In genomic region chr15:67194171-67195114, GRCh38 we compare ENCODE assay signal across 17 cellular contexts.
DNase-seq lines count a peak whose midpoint lies in the region; ATAC-seq lines count a peak whose summit lies in the region.
"Had no signal": no experiment of that assay in that cellular context is flagged by ENCODE, and none has a peak within 500 bp of the region (broad histone marks: within the 10 kb centered on the region; RNA-seq: fewer than 3 reads in every experiment).

No MANE protein-coding gene starts in this region.

- H3K9me3 Mint-ChIP-seq in activated CD8-positive, alpha-beta memory T cell treated with anti-CD3 and anti-CD28 coated beads, Interleukin-2, amount 10 ng/mL, durations not matched to agents 7 days and 5 days (ENCODE audit: low read depth) = no peaks in the 10 kb centered on the region
- peaks cover 4 to 8% of the 10 kb centered on the region in 2 donors for H3K9me3 Mint-ChIP-seq in activated naive CD4-positive, alpha-beta T cell treated with anti-CD3 and anti-CD28 coated beads, Interleukin-2, amount 50 U/mL, for 72 hours
- no peaks in the 10 kb centered on the region for H3K9me3 Mint-ChIP-seq in memory B cell
- H3K9me3 Mint-ChIP-seq: stimulated activated naive CD8-positive, alpha-beta T cell treated with anti-CD3 and anti-CD28 coated beads, Interleukin-15, Interleukin-2, amounts not matched to agents 100 ng/mL and 50 ng/mL, for 24 hours; T-cell had no signal

- H3K27me3 Mint-ChIP-seq in activated CD8-positive, alpha-beta memory T cell treated with anti-CD3 and anti-CD28 coated beads, Interleukin-2, amount 10 ng/mL, durations not matched to agents 7 days and 5 days = no peaks in the 10 kb centered on the region
- H3K27me3 Mint-ChIP-seq in memory B cell = no peaks in the 10 kb centered on the region
- H3K27me3 Mint-ChIP-seq: stimulated activated naive CD8-positive, alpha-beta T cell treated with anti-CD3 and anti-CD28 coated beads, Interleukin-15, Interleukin-2, amounts not matched to agents 100 ng/mL and 50 ng/mL, for 24 hours; T-cell had no signal

- no peak for DNase-seq in activated CD8-positive, alpha-beta memory T cell treated with anti-CD3 and anti-CD28 coated beads, Interleukin-2, amount 10 ng/mL, durations not matched to agents 7 days and 5 days
- DNase-seq in activated CD8-positive, alpha-beta memory T cell treated with anti-CD3 and anti-CD28 coated beads for 24 hours = no peak
- DNase-seq in activated naive CD4-positive, alpha-beta T cell treated with anti-CD3 and anti-CD28 coated beads, Interleukin-2, amount 50 U/mL, for 72 hours (ENCODE audit: low spot score in 2 of 2) = no peak
- DNase-seq in memory B cell (ENCODE audit: low spot score in 2 of 2) (no peak), OCI-M1 (lab: John Stamatoyannopoulos, UW) (no peak), NCI-H1694 (lab: John Stamatoyannopoulos, UW) (no peak), kidney glomerular epithelial cell (lab: John Stamatoyannopoulos, UW) (no peak)
- DNase-seq: brain microvascular endothelial cell; DND-41; KG1; NCI-H2029; stimulated activated CD4-positive, alpha-beta T cell treated with anti-CD3 and anti-CD28 coated beads, Interleukin-1b, Interleukin-23, amount 100 ng/mL, for 48 hours; T-cell had no signal

- WGBS in thymus = 98% methylated on average over 9 of the region's 9 CpGs

- peak overlapping the region; percentile 46 for H3K27ac ChIP-seq in thymus (ENCODE audit: low read depth)
- H3K27ac ChIP-seq: brain microvascular endothelial cell, epithelial cell of prostate, neutrophil had no signal

- peak overlapping the region; percentile 22 for H3K27ac Mint-ChIP-seq in activated CD8-positive, alpha-beta memory T cell treated with anti-CD3 and anti-CD28 coated beads, Interleukin-2, amount 10 ng/mL, durations not matched to agents 7 days and 5 days
- H3K27ac Mint-ChIP-seq in activated naive CD4-positive, alpha-beta T cell treated with anti-CD3 and anti-CD28 coated beads, Interleukin-2, amount 50 U/mL, for 72 hours = peak overlapping the region; percentile 13 to 50
- peak overlapping the region; percentile 80 for H3K27ac Mint-ChIP-seq in memory B cell
- H3K27ac Mint-ChIP-seq: stimulated activated naive CD8-positive, alpha-beta T cell treated with anti-CD3 and anti-CD28 coated beads, Interleukin-15, Interleukin-2, amounts not matched to agents 100 ng/mL and 50 ng/mL, for 24 hours had no signal

- H3K4me3 Mint-ChIP-seq in activated CD8-positive, alpha-beta memory T cell treated with anti-CD3 and anti-CD28 coated beads, Interleukin-2, amount 10 ng/mL, durations not matched to agents 7 days and 5 days = no peak overlapping the region
- H3K4me3 Mint-ChIP-seq in memory B cell = no peak overlapping the region
- H3K4me3 Mint-ChIP-seq: stimulated activated naive CD8-positive, alpha-beta T cell treated with anti-CD3 and anti-CD28 coated beads, Interleukin-15, Interleukin-2, amounts not matched to agents 100 ng/mL and 50 ng/mL, for 24 hours; T-cell had no signal

- no peak overlapping the region for H3K4me3 ChIP-seq in thymus (ENCODE audit: low read length)

- H3K27me3 ChIP-seq in thymus (ENCODE audit: control insufficient read depth, insufficient read depth) = no peaks in the 10 kb centered on the region
- H3K27me3 ChIP-seq: brain microvascular endothelial cell, neutrophil had no signal

- H3K9me3 ChIP-seq in thymus (ENCODE audit: control insufficient read depth) = no peaks in the 10 kb centered on the region
- H3K9me3 ChIP-seq: neutrophil had no signal

- no peaks in the 10 kb centered on the region for H3K4me1 ChIP-seq in thymus (ENCODE audit: control insufficient read depth, insufficient read depth, low read length)

- H3K4me1 Mint-ChIP-seq in activated CD8-positive, alpha-beta memory T cell treated with anti-CD3 and anti-CD28 coated beads, Interleukin-2, amount 10 ng/mL, durations not matched to agents 7 days and 5 days = peaks cover 19% of the 10 kb centered on the region
- peaks cover 22% of the 10 kb centered on the region for H3K4me1 Mint-ChIP-seq in memory B cell

- peaks cover 62% of the 10 kb centered on the region for H3K36me3 Mint-ChIP-seq in activated CD8-positive, alpha-beta memory T cell treated with anti-CD3 and anti-CD28 coated beads, Interleukin-2, amount 10 ng/mL, durations not matched to agents 7 days and 5 days
- peaks cover 22 to 63% of the 10 kb centered on the region in 2 donors for H3K36me3 Mint-ChIP-seq in activated naive CD4-positive, alpha-beta T cell treated with anti-CD3 and anti-CD28 coated beads, Interleukin-2, amount 50 U/mL, for 72 hours
- peaks cover 36% of the 10 kb centered on the region for H3K36me3 Mint-ChIP-seq in memory B cell

- ATAC-seq in activated CD8-positive, alpha-beta memory T cell treated with anti-CD3 and anti-CD28 coated beads, Interleukin-2, amount 10 ng/mL, durations not matched to agents 7 days and 5 days = no peak
- no peak for ATAC-seq in activated naive CD4-positive, alpha-beta T cell treated with anti-CD3 and anti-CD28 coated beads, Interleukin-2, amount 50 U/mL, for 72 hours
- no peak for ATAC-seq in memory B cell (ENCODE audit: low read depth)
- ATAC-seq: T-cell had no signal

- peaks cover 16% of the 10 kb centered on the region for H3K36me3 ChIP-seq in thymus (ENCODE audit: control insufficient read depth, insufficient read depth)

- CTCF ChIA-PET in activated CD8-positive, alpha-beta memory T cell treated with anti-CD3 and anti-CD28 coated beads, Interleukin-2, amount 10 ng/mL, durations not matched to agents 7 days and 5 days (lab: Charles Lee) = no interaction called here

Comparison
In these comparisons a context has a peak if more than half of its experiments do, and no peak if none do; other contexts are left out.
1. H3K27ac Mint-ChIP-seq: peak in every context shown above with its lines; median percentile 80 in memory B cell; 32 in activated naive CD4-positive, alpha-beta T cell treated with anti-CD3 and anti-CD28 coated beads, Interleukin-2, amount 50 U/mL, for 72 hours; 22 in activated CD8-positive, alpha-beta memory T cell treated with anti-CD3 and anti-CD28 coated beads, Interleukin-2, amount 10 ng/mL, durations not matched to agents 7 days and 5 days.